In the genomic region with DNA sequence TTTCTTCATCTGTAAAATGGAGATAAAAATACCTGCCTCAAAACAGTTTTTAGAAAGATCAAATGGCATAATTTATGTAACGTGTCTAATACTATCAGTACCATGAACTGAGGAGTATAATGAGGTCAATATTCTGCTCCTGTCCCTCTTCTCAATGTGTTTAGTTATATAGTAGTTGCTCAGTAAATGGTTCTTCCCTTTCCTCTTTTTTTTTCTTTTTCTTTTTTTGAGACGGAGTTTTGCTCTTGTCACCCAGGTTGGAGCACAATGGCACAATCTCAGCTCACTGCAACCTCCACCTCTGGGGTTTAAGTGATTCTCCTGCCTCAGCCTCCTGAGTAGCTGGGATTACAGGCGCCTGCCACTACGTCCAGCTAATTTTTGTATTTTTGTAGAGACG, we compare ENCODE assay signal across 12 cellular contexts. TPM values are rescaled to one million over a fixed set of nuclear protein-coding genes. Genes with fewer than 3 reads are reported as not detected.
A peak's percentile ranks its signal among the peaks of the same experiment; 100 is the strongest.
DNase-seq lines count a peak whose midpoint lies in the region; ATAC-seq and TF ChIP-seq lines count a peak whose summit lies in the region.
"Had no signal": no experiment of that assay in that cellular context is flagged by ENCODE, and none has a peak within 500 bp of the region (broad histone marks: within the 10 kb centered on the region; RNA-seq: fewer than 3 reads in every experiment).

No MANE protein-coding gene starts in this region.

- H3K27me3 ChIP-seq in AG04450 (ENCODE audit: control insufficient read depth, insufficient read depth, low read length) (no peaks in the 10 kb centered on the region), lower lobe of right lung (ENCODE audit: low read depth) (no peaks in the 10 kb centered on the region)

- POLR2A ChIA-PET in AG04450 (lab: Yijun Ruan, JAX): no interaction called here
- POLR2A ChIA-PET in activated CD8-positive, alpha-beta T cell treated with anti-CD3 and anti-CD28 coated beads, Interleukin-2, amount 10 ng/mL, durations not matched to agents 7 days and 5 days (lab: Charles Lee): interaction anchor here (1.2 kb wide), 1 partner anchor 181 kb away, joined by 3 read pairs; no protein-coding TSS in a partner anchor
- POLR2A ChIA-PET in HEK293T (lab: Yijun Ruan, JAX): no interaction called here

- ATAC-seq in activated CD8-positive, alpha-beta T cell treated with anti-CD3 and anti-CD28 coated beads, Interleukin-2, amount 10 ng/mL, durations not matched to agents 7 days and 5 days: no peak
- ATAC-seq in lower lobe of right lung: no peak
- ATAC-seq in HG02938 (IDR thresholded peaks at IDR 0.05; ENCODE audit: unreplicated experiment): no peak

- TF ChIP-seq CTCF in AG04450 (IDR thresholded peaks at IDR 0.05; ENCODE audit: low read depth, low read length): no peak
- no peak for TF ChIP-seq CTCF in GM12875 (IDR thresholded peaks at IDR 0.05; ENCODE audit: borderline replicate concordance, insufficient read depth, low read depth, low read length)
- no peak for TF ChIP-seq CTCF in lower lobe of right lung (IDR thresholded peaks at IDR 0.05)

- H3K36me3 ChIP-seq in lower lobe of right lung: no peaks in the 10 kb centered on the region

- H3K4me1 ChIP-seq in lower lobe of right lung: peaks cover 9% of the 10 kb centered on the region

- H3K9me3 ChIP-seq in AG04450 (ENCODE audit: control insufficient read depth, insufficient read depth, low read length): no peaks in the 10 kb centered on the region
- no peaks in the 10 kb centered on the region for H3K9me3 ChIP-seq in lower lobe of right lung

- intact Hi-C loops in lower lobe of right lung (cut with DNase I): no loop called here

- peak overlapping the region; percentile 79; the same call in 1 of the 2 replicates for H3K4me3 ChIP-seq in AG04450 (ENCODE audit: low read depth, low read length)
- peak overlapping the region; percentile 2 for H3K4me3 ChIP-seq in GM12875 (ENCODE audit: low read depth, low read length)
- peak overlapping the region; percentile 61 for H3K4me3 ChIP-seq in lower lobe of right lung

- CTCF ChIA-PET in AG04450 (lab: Charles Lee) (interaction anchor here (3.7 kb wide), 1 partner anchor 303 kb away, joined by 19 read pairs; no protein-coding TSS in a partner anchor), HEK293T (lab: Yijun Ruan, JAX) (no interaction called here)
- CTCF ChIA-PET in activated CD8-positive, alpha-beta T cell treated with anti-CD3 and anti-CD28 coated beads, Interleukin-2, amount 10 ng/mL, durations not matched to agents 7 days and 5 days (lab: Charles Lee): interaction anchor here (1.1 to 1.4 kb wide), 2 partner anchors 9 to 37 kb away, joined by 3 to 5 read pairs; no protein-coding TSS in a partner anchor

- H3K27me3 Mint-ChIP-seq in activated CD8-positive, alpha-beta T cell treated with anti-CD3 and anti-CD28 coated beads, Interleukin-2, amount 10 ng/mL, durations not matched to agents 7 days and 5 days (ENCODE audit: low read depth): no peaks in the 10 kb centered on the region

- peaks cover 10% of the 10 kb centered on the region for H3K36me3 Mint-ChIP-seq in activated CD8-positive, alpha-beta T cell treated with anti-CD3 and anti-CD28 coated beads, Interleukin-2, amount 10 ng/mL, durations not matched to agents 7 days and 5 days (ENCODE audit: low read depth)

- peak overlapping the region; percentile 98 for H3K27ac Mint-ChIP-seq in activated CD8-positive, alpha-beta T cell treated with anti-CD3 and anti-CD28 coated beads, Interleukin-2, amount 10 ng/mL, durations not matched to agents 7 days and 5 days

- H3K9me3 Mint-ChIP-seq in activated CD8-positive, alpha-beta T cell treated with anti-CD3 and anti-CD28 coated beads, Interleukin-2, amount 10 ng/mL, durations not matched to agents 7 days and 5 days (ENCODE audit: insufficient read depth): no peaks in the 10 kb centered on the region

- peaks cover 32% of the 10 kb centered on the region for H3K4me1 Mint-ChIP-seq in activated CD8-positive, alpha-beta T cell treated with anti-CD3 and anti-CD28 coated beads, Interleukin-2, amount 10 ng/mL, durations not matched to agents 7 days and 5 days (ENCODE audit: low read depth)

- no peak for DNase-seq in AG04450 (ENCODE audit: low read depth, low spot score)
- no peak for DNase-seq in activated CD8-positive, alpha-beta T cell treated with anti-CD3 and anti-CD28 coated beads, Interleukin-2, amount 10 ng/mL, durations not matched to agents 7 days and 5 days
- no peak for DNase-seq in lower lobe of right lung
- DNase-seq in HEK293T (ENCODE audit: extremely low spot score): no peak
- DNase-seq in activated gamma-delta T cell (lab: John Stamatoyannopoulos, UW): no peak
- DNase-seq in effector CD4-positive, alpha-beta T cell: no peak
- DNase-seq: activated gamma-delta T cell treated with Interleukin-2 at 50 U/mL for 16 hours, DMS153, HCEC 1CT, NCI-H446 treated with DMSO at 0.1 percent for 48 hours had no signal

- peak overlapping the region; percentile 84 for H3K4me3 Mint-ChIP-seq in activated CD8-positive, alpha-beta T cell treated with anti-CD3 and anti-CD28 coated beads, Interleukin-2, amount 10 ng/mL, durations not matched to agents 7 days and 5 days

- H3K27ac ChIP-seq in AG04450 (ENCODE audit: low read depth, low read length): no peak overlapping the region
- H3K27ac ChIP-seq in lower lobe of right lung: no peak overlapping the region

TF ChIP-seq in HEK293T, 16 proteins besides CTCF, POLR2A, EP300 and RAD21:
- TF ChIP-seq SUZ12 (IDR thresholded peaks at IDR 0.05) (no peak), HDGF (IDR thresholded peaks at IDR 0.05; ENCODE audit: borderline replicate concordance) (no peak), ELF4 (IDR thresholded peaks at IDR 0.05) (no peak), CTBP1 (IDR thresholded peaks at IDR 0.05; ENCODE audit: borderline replicate concordance) (no peak), NFRKB (IDR thresholded peaks at IDR 0.05) (no peak), LEF1 (IDR thresholded peaks at IDR 0.05; ENCODE audit: borderline replicate concordance) (no peak), FOXK2 (IDR thresholded peaks at IDR 0.05) (no peak), BHLHE40 (IDR thresholded peaks at IDR 0.05; ENCODE audit: borderline replicate concordance) (no peak), ZNF384 (IDR thresholded peaks at IDR 0.05) (no peak), FOXA1 (IDR thresholded peaks at IDR 0.05) (no peak), FOXM1 (IDR thresholded peaks at IDR 0.05; ENCODE audit: borderline replicate concordance) (no peak), TARDBP (IDR thresholded peaks at IDR 0.05) (no peak), ARNT (IDR thresholded peaks at IDR 0.05) (no peak)
- TF ChIP-seq, protein P1, sequence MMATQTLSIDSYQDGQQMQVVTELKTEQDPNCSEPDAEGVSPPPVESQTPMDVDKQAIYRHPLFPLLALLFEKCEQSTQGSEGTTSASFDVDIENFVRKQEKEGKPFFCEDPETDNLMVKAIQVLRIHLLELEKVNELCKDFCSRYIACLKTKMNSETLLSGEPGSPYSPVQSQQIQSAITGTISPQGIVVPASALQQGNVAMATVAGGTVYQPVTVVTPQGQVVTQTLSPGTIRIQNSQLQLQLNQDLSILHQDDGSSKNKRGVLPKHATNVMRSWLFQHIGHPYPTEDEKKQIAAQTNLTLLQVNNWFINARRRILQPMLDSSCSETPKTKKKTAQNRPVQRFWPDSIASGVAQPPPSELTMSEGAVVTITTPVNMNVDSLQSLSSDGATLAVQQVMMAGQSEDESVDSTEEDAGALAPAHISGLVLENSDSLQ (IDR thresholded peaks at IDR 0.05): no peak
TF ChIP-seq in HEK293T: peak in this region for 0.

RNA-seq across cellular contexts. Expression of gene YIPF6, which starts 1.3 kb away (rescaled TPM):
- polyA plus RNA-seq in AG04450 (2011; rRNA removed): 28.6 and 38.5 TPM in 2 replicates
- 12.7 and 15.3 TPM in 2 replicates for polyA minus RNA-seq in AG04450 (2011; rRNA and poly(A)+ RNA removed)
- total RNA-seq in activated CD8-positive, alpha-beta T cell treated with anti-CD3 and anti-CD28 coated beads, Interleukin-2, amount 10 ng/mL, durations not matched to agents 7 days and 5 days: 10 to 100 TPM; 14.3 to 15.0 TPM
- total RNA-seq in lower lobe of right lung: 45.0 TPM

Comparison
In these comparisons a context has a peak if more than half of its experiments do, and no peak if none do; other contexts are left out.
1. H3K4me3 ChIP-seq: peak in every context shown above with its lines; median percentile 79 in AG04450; 61 in lower lobe of right lung; 2 in GM12875.